ENCODE assay signal across 8 cellular contexts in genomic region chr19:45340232-45340898, GRCh38. TPM values are rescaled to one million over a fixed set of nuclear protein-coding genes. Genes with fewer than 3 reads are reported as not detected.
DNase-seq lines count a peak whose midpoint lies in the region; ATAC-seq and TF ChIP-seq lines count a peak whose summit lies in the region.

Gene KLC3, plus strand, starts transcription at chr19:45340750. Its CDS starts 4,792 bp downstream, at chr19:45345542.

- H3K4me2 ChIP-seq in neuronal stem cell (ENCODE audit: insufficient read depth, low read length, poor library complexity, severe bottlenecking) = peak within 1 kb of the TSS; percentile 55

- no peaks in the 10 kb centered on the region for H3K79me1 ChIP-seq in neuronal stem cell (ENCODE audit: low read depth, low read length)

- no peaks in the 10 kb centered on the region for H3K36me3 Mint-ChIP-seq in WTC11
- no peaks in the 10 kb centered on the region for H3K36me3 Mint-ChIP-seq in effector memory CD8-positive, alpha-beta T cell (ENCODE audit: insufficient read depth)

- H2AK5ac ChIP-seq in neuronal stem cell (ENCODE audit: low read depth, low read length) = no peak within 1 kb of the TSS

- no peak for TF ChIP-seq CTCF in WTC11 (IDR thresholded peaks at IDR 0.05)

- H2AFZ ChIP-seq in neuronal stem cell (ENCODE audit: low read length) = peak within 1 kb of the TSS; percentile 49

- DNase-seq in DMS 273 (lab: John Stamatoyannopoulos, UW; ENCODE audit: unreplicated experiment) (peak; percentile 60), DMS 273 treated with DMSO at 0.1 percent for 48 hours (lab: John Stamatoyannopoulos, UW) (no peak), WTC11 (ENCODE audit: low spot score) (peak; percentile 66), neuronal stem cell (ENCODE audit: low spot score) (no peak), NK-92 (lab: John Stamatoyannopoulos, UW; ENCODE audit: unreplicated experiment) (no peak)
- no peak for DNase-seq in effector memory CD8-positive, alpha-beta T cell

- peaks cover 5 to 48% (median 30%) of the 10 kb centered on the region in 3 experiments for H3K27me3 ChIP-seq in neuronal stem cell (ENCODE audit: control insufficient read depth in 3 of 3, insufficient read depth in 3 of 3, low read depth in 1 of 3, low read length in 3 of 3)

- H3K9ac ChIP-seq in neuronal stem cell (ENCODE audit: low read depth, low read length, poor library complexity) = peak within 1 kb of the TSS; percentile 30

- H3K4ac ChIP-seq in neuronal stem cell (ENCODE audit: low read length) = no peak within 1 kb of the TSS

- CTCF ChIA-PET in WTC11 (lab: Charles Lee) = interaction anchor here (0.7 kb wide), 1 partner anchor 153 kb away, joined by 3 read pairs; no protein-coding TSS in a partner anchor

- no peak within 1 kb of the TSS for H4K91ac ChIP-seq in neuronal stem cell (ENCODE audit: low read depth, low read length, poor library complexity)

- H3K9me3 ChIP-seq in neuronal stem cell (replicated peaks in 1 of 2; ENCODE audit: control insufficient read depth in 2 of 2, insufficient read depth in 1 of 2, low read depth in 1 of 2, low read length in 2 of 2) = peaks cover 0 to 3% of the 10 kb centered on the region in 2 donors

- H3K27ac Mint-ChIP-seq in WTC11 = no peak within 1 kb of the TSS
- peak within 1 kb of the TSS in 1 of 2 donors; percentile 53 for H3K27ac Mint-ChIP-seq in effector memory CD8-positive, alpha-beta T cell

- no peak within 1 kb of the TSS for H2BK120ac ChIP-seq in neuronal stem cell (ENCODE audit: low read depth, low read length)

- H3K4me3 ChIP-seq in neuronal stem cell (ENCODE audit: low read length in 2 of 2) = peak within 1 kb of the TSS in 1 of 2 donors; percentile 39

- H3K4me1 Mint-ChIP-seq in WTC11 = peaks cover 2% of the 10 kb centered on the region; the same call in 1 of the 2 replicates
- peaks cover 6 to 9% of the 10 kb centered on the region in 2 donors for H3K4me1 Mint-ChIP-seq in effector memory CD8-positive, alpha-beta T cell (ENCODE audit: low read depth in 2 of 2)

- no peaks in the 10 kb centered on the region for H3K36me3 ChIP-seq in neuronal stem cell (replicated peaks in 1 of 2; ENCODE audit: control insufficient read depth in 2 of 2, insufficient read depth in 2 of 2, low read length in 2 of 2)

- H4K8ac ChIP-seq in neuronal stem cell (ENCODE audit: low read depth, low read length) = peak within 1 kb of the TSS; percentile 31

- no CpG with 5 or more reads among the region's 50 CpGs for WGBS in neuronal stem cell (ENCODE audit: extremely low coverage in 2 of 2, insufficient read length in 2 of 2, insufficient replicate concordance in 1 of 2), 2 donors

- peaks cover 15% of the 10 kb centered on the region for H3K27me3 Mint-ChIP-seq in WTC11 (ENCODE audit: low read depth)
- peaks cover 17 to 27% of the 10 kb centered on the region in 2 donors for H3K27me3 Mint-ChIP-seq in effector memory CD8-positive, alpha-beta T cell

- POLR2A ChIA-PET in WTC11 (lab: Charles Lee) = interaction anchor here (0.7 kb wide), 1 partner anchor 62 kb away, joined by 3 read pairs; no protein-coding TSS in a partner anchor

- H3K4me3 Mint-ChIP-seq in WTC11 = peak within 1 kb of the TSS; percentile 63
- H3K4me3 Mint-ChIP-seq in effector memory CD8-positive, alpha-beta T cell = peak within 1 kb of the TSS; percentile 68 to 77

- peak; percentile 55 for ATAC-seq in WTC11
- ATAC-seq in effector memory CD8-positive, alpha-beta T cell (replicated peaks) = peak; percentile 31
- ATAC-seq in HG03159 (IDR thresholded peaks at IDR 0.05; ENCODE audit: unreplicated experiment) = no peak
- ATAC-seq in HG03025 (IDR thresholded peaks at IDR 0.05; ENCODE audit: low FRiP score, unreplicated experiment) = no peak

- no peak within 1 kb of the TSS for H2BK15ac ChIP-seq in neuronal stem cell (ENCODE audit: low read length)

- no peak within 1 kb of the TSS for H3K18ac ChIP-seq in neuronal stem cell (ENCODE audit: low read length)

- no peak within 1 kb of the TSS for H2BK5ac ChIP-seq in neuronal stem cell (ENCODE audit: low read length)

- H3K14ac ChIP-seq in neuronal stem cell (ENCODE audit: low read length) = peak within 1 kb of the TSS; percentile 75

- H3K9me3 Mint-ChIP-seq in WTC11 = no peaks in the 10 kb centered on the region
- H3K9me3 Mint-ChIP-seq in effector memory CD8-positive, alpha-beta T cell = no peaks in the 10 kb centered on the region

- peak within 1 kb of the TSS; percentile 21 for H3K23ac ChIP-seq in neuronal stem cell (ENCODE audit: low read depth, low read length, poor library complexity)

- no peak within 1 kb of the TSS for H2BK12ac ChIP-seq in neuronal stem cell (ENCODE audit: low read length)

- H3K4me1 ChIP-seq in neuronal stem cell (ENCODE audit: control insufficient read depth in 2 of 2, insufficient read depth in 1 of 2, low read depth in 1 of 2, low read length in 2 of 2) = no peaks in the 10 kb centered on the region

- H3K27ac ChIP-seq in neuronal stem cell (replicated peaks; ENCODE audit: low read length) = no peak within 1 kb of the TSS

TF ChIP-seq in WTC11, 78 proteins besides CTCF, POLR2A, EP300 and RAD21:
- TF ChIP-seq FOXJ3 (CRISPR knock-in tag; IDR thresholded peaks at IDR 0.05; ENCODE audit: borderline replicate concordance) (no peak), SP1 (CRISPR knock-in tag; conservative IDR thresholded peaks at IDR 0.05) (peak; percentile 85), ZNF423 (CRISPR knock-in tag; IDR thresholded peaks at IDR 0.05) (peak; percentile 24; the same call in 1 of the 2 replicates), HMGXB4 (CRISPR knock-in tag; IDR thresholded peaks at IDR 0.05) (0 out of 2 replicates have a peak, but pooled peaks have one; percentile 39), FOXK1 (CRISPR knock-in tag; IDR thresholded peaks at IDR 0.05) (no peak; the same call in 1 of the 2 replicates)
- TF ChIP-seq, protein P1, sequence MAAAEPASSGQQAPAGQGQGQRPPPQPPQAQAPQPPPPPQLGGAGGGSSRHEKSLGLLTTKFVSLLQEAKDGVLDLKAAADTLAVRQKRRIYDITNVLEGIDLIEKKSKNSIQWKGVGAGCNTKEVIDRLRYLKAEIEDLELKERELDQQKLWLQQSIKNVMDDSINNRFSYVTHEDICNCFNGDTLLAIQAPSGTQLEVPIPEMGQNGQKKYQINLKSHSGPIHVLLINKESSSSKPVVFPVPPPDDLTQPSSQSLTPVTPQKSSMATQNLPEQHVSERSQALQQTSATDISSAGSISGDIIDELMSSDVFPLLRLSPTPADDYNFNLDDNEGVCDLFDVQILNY (CRISPR knock-in tag; IDR thresholded peaks at IDR 0.05) = 0 out of 2 replicates have a peak, but pooled peaks have one; percentile 41

RNA-seq across cellular contexts. Expression of gene KLC3, which starts in this region (rescaled TPM):
- total RNA-seq in WTC11 (2021) = 5.2 to 6.5 TPM (median 5.3 TPM) in 3 replicates
- polyA plus RNA-seq in neuronal stem cell (2013, experiment 1 of 2) = 0.11 TPM
- polyA plus RNA-seq in neuronal stem cell (2013, experiment 2 of 2) = 0.11 TPM

Comparison
In these comparisons a context has a peak if more than half of its experiments do, and no peak if none do; other contexts are left out.
1. DNase-seq: peak in DMS 273 (single experiment) and WTC11 (single experiment); none in DMS 273 treated with DMSO at 0.1 percent for 48 hours (single experiment), effector memory CD8-positive, alpha-beta T cell (0 of 3), neuronal stem cell (single experiment) and NK-92 (single experiment).
2. ATAC-seq: peak in WTC11 (single experiment) and effector memory CD8-positive, alpha-beta T cell (single experiment); none in HG03159 (single experiment) and HG03025 (single experiment).